ENCODE assay signal across 12 cellular contexts in the genomic region with DNA sequence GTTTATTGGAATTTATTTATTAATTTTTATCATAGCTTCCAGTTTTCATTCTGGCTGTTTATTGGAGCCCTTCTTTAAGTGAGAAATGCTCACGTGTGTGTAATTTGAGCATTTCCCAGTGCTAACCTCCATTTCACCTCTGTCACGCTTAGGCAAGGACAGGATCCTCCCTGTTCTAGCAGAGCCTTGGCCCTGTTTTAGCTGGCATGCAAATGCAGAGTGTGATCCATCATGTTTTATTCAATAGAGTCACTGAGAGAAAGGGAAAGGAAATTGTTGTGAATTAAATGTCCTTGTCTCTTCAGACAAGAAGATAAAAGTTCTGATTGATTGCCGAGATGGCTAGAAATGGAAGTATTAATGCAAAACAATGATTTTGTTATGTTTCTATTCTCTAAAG.
DNase-seq lines count a peak whose midpoint lies in the region; ATAC-seq and TF ChIP-seq lines count a peak whose summit lies in the region.
"Had no signal": no experiment of that assay in that cellular context is flagged by ENCODE, and none has a peak within 500 bp of the region (broad histone marks: within the 10 kb centered on the region; RNA-seq: fewer than 3 reads in every experiment).

No MANE protein-coding gene starts in this region.

- in situ Hi-C loops in KBM-7 (cut with MboI; ENCODE audit: low pct_unique_long_range_greater_than_20kb, low sequenced_read_pairs) = no loop called here

- H3K4me1 ChIP-seq in left ventricle myocardium inferior = no peaks in the 10 kb centered on the region
- H3K4me1 ChIP-seq: A549 had no signal

- H3K27me3 ChIP-seq in left ventricle myocardium inferior (ENCODE audit: low read depth) = no peaks in the 10 kb centered on the region

- ATAC-seq in HG03565 (IDR thresholded peaks at IDR 0.05; ENCODE audit: unreplicated experiment) = no peak
- ATAC-seq: A549, GM12878, HCT116 had no signal

- H3K27ac ChIP-seq in left ventricle myocardium inferior (replicated peaks) = no peak overlapping the region
- H3K27ac ChIP-seq: A549, GM23248 had no signal

- DNase-seq in NCI-H526 treated with DMSO at 0.1 percent for 48 hours (lab: John Stamatoyannopoulos, UW) = peak; percentile 68
- DNase-seq in left kidney (ENCODE audit: low read depth, low spot score) = peak; percentile 87
- peak; percentile 18 for DNase-seq in pons (ENCODE audit: low spot score)
- DNase-seq in left ventricle myocardium inferior = no peak
- DNase-seq in KBM-7 = no peak
- DNase-seq: CD8-positive, alpha-beta memory T cell; DMS53; GM23248 had no signal

- intact Hi-C loops in left ventricle myocardium inferior (cut with micrococcal nuclease) = no loop called here

- no peaks in the 10 kb centered on the region for H3K9me3 ChIP-seq in left ventricle myocardium inferior (replicated peaks)
- H3K9me3 ChIP-seq: A549 had no signal

- H3K36me3 ChIP-seq in left ventricle myocardium inferior = no peaks in the 10 kb centered on the region

- no peak for TF ChIP-seq CTCF in left ventricle myocardium inferior (IDR thresholded peaks at IDR 0.05; ENCODE audit: borderline replicate concordance)

- H3K4me3 ChIP-seq in left ventricle myocardium inferior = no peak overlapping the region
- H3K4me3 ChIP-seq: A549, GM12878, GM23248 had no signal

Comparison
In these comparisons a context has a peak if more than half of its experiments do, and no peak if none do; other contexts are left out.
1. DNase-seq: peak in NCI-H526 treated with DMSO at 0.1 percent for 48 hours (single experiment), left kidney (single experiment) and pons (single experiment); none in left ventricle myocardium inferior (single experiment) and KBM-7 (single experiment).